Comparison of ENCODE assay signal across 25 cellular contexts in genomic region chr6:7434672-7435071, GRCh38. TPM values are rescaled to one million over a fixed set of nuclear protein-coding genes. Genes with fewer than 3 reads are reported as not detected.
DNase-seq lines count a peak whose midpoint lies in the region; ATAC-seq, FAIRE-seq and TF ChIP-seq lines count a peak whose summit lies in the region.
"Had no signal": no experiment of that assay in that cellular context is flagged by ENCODE, and none has a peak within 500 bp of the region (broad histone marks: within the 10 kb centered on the region; RNA-seq: fewer than 3 reads in every experiment).

No MANE protein-coding gene starts in this region.

- H3K9ac ChIP-seq in HepG2 (ENCODE audit: insufficient read depth, low read depth, low read length) = no peak overlapping the region
- H3K9ac ChIP-seq: BLaER1 treated with 17β-estradiol and CSF1 and Interleukin-3, amounts not matched to agents 10 nM and 100 nM had no signal

- H3K36me3 ChIP-seq in HepG2 (replicated peaks in 1 of 2; ENCODE audit: control insufficient read depth in 1 of 2, insufficient read depth in 2 of 2, low read length in 2 of 2) (no peaks in the 10 kb centered on the region), right lobe of liver (no peaks in the 10 kb centered on the region), osteoblast (ENCODE audit: insufficient read depth, low read length) (no peaks in the 10 kb centered on the region), brain microvascular endothelial cell (replicated peaks) (no peaks in the 10 kb centered on the region)
- H3K36me3 ChIP-seq: BLaER1 treated with 17β-estradiol and CSF1 and Interleukin-3, amounts not matched to agents 10 nM and 100 nM had no signal

- no peak for TF ChIP-seq CTCF in HepG2 (CRISPR knock-in tag; IDR thresholded peaks at IDR 0.05)
- no peak for TF ChIP-seq CTCF in right lobe of liver (IDR thresholded peaks at IDR 0.05)
- TF ChIP-seq CTCF in osteoblast (IDR thresholded peaks at IDR 0.05; ENCODE audit: extremely low read depth, low read depth, low read length) = no peak
- no peak for TF ChIP-seq CTCF in brain microvascular endothelial cell (IDR thresholded peaks at IDR 0.05; ENCODE audit: low read depth, low read length, missing control alignments)

- ATAC-seq in HepG2 (no peak), right lobe of liver (no peak), esophagus mucosa (peak; percentile 24), HG03135 (IDR thresholded peaks at IDR 0.05; ENCODE audit: unreplicated experiment) (no peak)
- ATAC-seq: A549; CD8-positive, alpha-beta T cell; GM12878 had no signal

- H3K27ac ChIP-seq in HepG2 (ENCODE audit: extremely low read length, insufficient read depth, low read length) (no peak overlapping the region), right lobe of liver (no peak overlapping the region), osteoblast (ENCODE audit: low read depth, low read length) (no peak overlapping the region), brain microvascular endothelial cell (no peak overlapping the region)
- H3K27ac ChIP-seq: 22Rv1; A549; BLaER1 treated with 17β-estradiol and CSF1 and Interleukin-3, amounts not matched to agents 10 nM and 100 nM; C4-2B had no signal

- no peak for TF ChIP-seq RAD21 in HepG2 (CRISPR knock-in tag; IDR thresholded peaks at IDR 0.05)

- TF ChIP-seq POLR2A in HepG2 (IDR thresholded peaks at IDR 0.05; ENCODE audit: insufficient read depth in 1 of 2, low read depth in 2 of 2, low read length in 2 of 2) (no peak), right lobe of liver (IDR thresholded peaks at IDR 0.05) (no peak)

- no peak overlapping the region for H3K4me2 ChIP-seq in HepG2 (ENCODE audit: low read depth, low read length)
- no peak overlapping the region for H3K4me2 ChIP-seq in osteoblast (ENCODE audit: insufficient read depth, low read length)
- H3K4me2 ChIP-seq: A549 had no signal

- CTCF ChIA-PET in HepG2 (lab: Yijun Ruan, JAX; ENCODE audit: low intra/inter-chr PET ratio, low total read pairs) = no interaction called here

- POLR2A ChIA-PET in HepG2 (lab: Yijun Ruan, JAX) = no interaction called here

- in situ Hi-C loops in HepG2 (cut with HindIII; ENCODE audit: extremely low pct_ligation_motif_present, low pct_unique_long_range_greater_than_20kb) (loop anchor here (5.0 kb wide), 1 partner anchor 108 kb away; the partner anchor contains the start of gene DSP), brain microvascular endothelial cell (cut with HindIII; ENCODE audit: low pct_ligation_motif_present, low sequenced_read_pairs) (no loop called here)

- intact Hi-C loops in HepG2 (cut with micrococcal nuclease; ENCODE audit: unreplicated experiment) = no loop called here
- intact Hi-C loops in right lobe of liver (cut with DNase I) = no loop called here

- TF ChIP-seq EP300 in HepG2 (IDR thresholded peaks at IDR 0.05; ENCODE audit: low read depth in 2 of 2, low read length in 2 of 2) (no peak), HepG2 (CRISPR knock-in tag; IDR thresholded peaks at IDR 0.05; ENCODE audit: borderline replicate concordance) (no peak)

- no peak overlapping the region for H2AFZ ChIP-seq in HepG2 (ENCODE audit: low read length)
- H2AFZ ChIP-seq in osteoblast (ENCODE audit: low read length) = no peak overlapping the region

- no peak for FAIRE-seq in HepG2 (lab: Jason Lieb, UNC)
- FAIRE-seq in HTR-8/SVneo (lab: Jason Lieb, UNC) = peak; percentile 26
- FAIRE-seq: A549, D721Med, GM12878, GM12892, GM18507 had no signal

- H4K20me1 ChIP-seq in HepG2 (ENCODE audit: insufficient read depth, low read length) = no peaks in the 10 kb centered on the region
- no peaks in the 10 kb centered on the region for H4K20me1 ChIP-seq in osteoblast (ENCODE audit: insufficient read depth, low read length)
- H4K20me1 ChIP-seq: BLaER1 treated with 17β-estradiol and CSF1 and Interleukin-3, amounts not matched to agents 10 nM and 100 nM had no signal

- DNase-seq in HepG2 (ENCODE audit: low spot score) (no peak), right lobe of liver (no peak), HTR-8/SVneo (ENCODE audit: insufficient read length, low spot score) (no peak), osteoblast (ENCODE audit: insufficient read length, low spot score, missing footprints) (peak; percentile 36), brain microvascular endothelial cell (no peak), SW480 (ENCODE audit: low spot score) (no peak)
- DNase-seq: AML-193; Caco-2; Calu3; CD4-positive, alpha-beta T cell; CD8-positive, alpha-beta T cell; DMS79 treated with DMSO at 0.1 percent for 48 hours; GDM1 had no signal

- WGBS in HepG2 (ENCODE audit: low lambda C conversion rate) = 0% methylated on average over 1 of the region's 1 CpG
- 30% methylated on average over 1 of the region's 1 CpG for WGBS in right lobe of liver (ENCODE audit: insufficient coverage, low coverage, low lambda C conversion rate, missing lambda C conversion rate)

- H3K79me2 ChIP-seq in HepG2 (ENCODE audit: insufficient read depth, low read length) = no peaks in the 10 kb centered on the region
- H3K79me2 ChIP-seq in osteoblast (ENCODE audit: insufficient read depth, low read length) = no peaks in the 10 kb centered on the region

- H3K4me3 ChIP-seq in HepG2 (replicated peaks in 1 of 3; ENCODE audit: insufficient read depth in 1 of 3, low read depth in 2 of 3, low read length in 3 of 3) = no peak overlapping the region
- no peak overlapping the region for H3K4me3 ChIP-seq in right lobe of liver
- no peak overlapping the region for H3K4me3 ChIP-seq in osteoblast (ENCODE audit: insufficient read depth, low read length)
- no peak overlapping the region for H3K4me3 ChIP-seq in brain microvascular endothelial cell (ENCODE audit: low read depth, low read length)
- H3K4me3 ChIP-seq: A549; BLaER1 treated with 17β-estradiol and CSF1 and Interleukin-3, amounts not matched to agents 10 nM and 100 nM; GM12878 had no signal

- H3K4me1 ChIP-seq in HepG2 (ENCODE audit: insufficient read depth, low read length) (peaks cover 30% of the 10 kb centered on the region), right lobe of liver (no peaks in the 10 kb centered on the region), osteoblast (ENCODE audit: insufficient read depth, low read length) (peaks cover 13% of the 10 kb centered on the region)
- H3K4me1 ChIP-seq: A549 had no signal

- no TSS peak for BruUV-seq in HepG2 (replicated peaks; lab: Mats Ljungman, UMichigan)

- H3K9me3 ChIP-seq in HepG2 (ENCODE audit: low read length) (no peaks in the 10 kb centered on the region), right lobe of liver (no peaks in the 10 kb centered on the region), osteoblast (ENCODE audit: low read depth, low read length) (no peaks in the 10 kb centered on the region)
- H3K9me3 ChIP-seq: A549, Caco-2 had no signal

- H3K27me3 ChIP-seq in HepG2 (ENCODE audit: control insufficient read depth in 1 of 2, insufficient read depth in 2 of 2, low read length in 2 of 2) = 0 out of 5 replicates have a peak, but pooled peaks cover 0 to 5% of the 10 kb centered on the region in 2 experiments
- H3K27me3 ChIP-seq in right lobe of liver = no peaks in the 10 kb centered on the region
- no peaks in the 10 kb centered on the region for H3K27me3 ChIP-seq in osteoblast (ENCODE audit: insufficient read depth, low read length)
- H3K27me3 ChIP-seq in brain microvascular endothelial cell (replicated peaks) = no peaks in the 10 kb centered on the region
- H3K27me3 ChIP-seq: BLaER1 treated with 17β-estradiol and CSF1 and Interleukin-3, amounts not matched to agents 10 nM and 100 nM had no signal

RNA-seq across cellular contexts. Expression of gene RIOK1, which starts 45.1 kb away (rescaled TPM):
- total RNA-seq in HepG2 (2016; rRNA removed; fragmentation: Illumina TruSeq; extraction: Trizol) = 37.8 and 45.7 TPM in 2 replicates
- total RNA-seq in HepG2 (2016; cell fraction: cytosol; rRNA removed; fragmentation: Illumina TruSeq; extraction: Trizol; ENCODE audit: low read depth) = 9.0 and 10.4 TPM in 2 replicates
- total RNA-seq in HepG2 (2016; cell fraction: insoluble cytoplasmic fraction; rRNA removed; fragmentation: Illumina TruSeq; extraction: Trizol) = 39.9 and 45.0 TPM in 2 replicates
- total RNA-seq in HepG2 (2016; cell fraction: membrane; rRNA removed; fragmentation: Illumina TruSeq; extraction: Trizol) = 17.4 and 18.1 TPM in 2 replicates
- 34.6 and 34.9 TPM in 2 replicates for total RNA-seq in HepG2 (2016; cell fraction: nucleus; rRNA removed; fragmentation: Illumina TruSeq; extraction: Trizol)
- polyA plus RNA-seq in HepG2 (2011; rRNA removed) = 9.1 and 9.4 TPM in 2 replicates
- 9.0 and 9.4 TPM in 2 replicates for polyA plus RNA-seq in HepG2 (2011; cell fraction: cytosol; rRNA removed)
- 40.2 and 43.0 TPM in 2 replicates for polyA plus RNA-seq in HepG2 (2011; cell fraction: nucleus; rRNA removed)
- polyA plus RNA-seq in HepG2 (2012) = 21.2 and 21.9 TPM in 2 replicates
- 3.1 and 3.2 TPM in 2 replicates for polyA plus RNA-seq in HepG2 (2016; cell fraction: cytosol; fragmentation: Illumina TruSeq; extraction: Trizol; ENCODE audit: low read depth)
- polyA plus RNA-seq in HepG2 (2016; cell fraction: insoluble cytoplasmic fraction; fragmentation: Illumina TruSeq; extraction: Trizol; ENCODE audit: low read depth) = 42.5 and 43.5 TPM in 2 replicates
- polyA plus RNA-seq in HepG2 (2016; cell fraction: membrane; fragmentation: Illumina TruSeq; extraction: Trizol; ENCODE audit: low read depth) = 7.3 and 8.5 TPM in 2 replicates
- 47.3 and 58.2 TPM in 2 replicates for polyA plus RNA-seq in HepG2 (2016; cell fraction: nucleus; fragmentation: Illumina TruSeq; extraction: Trizol; ENCODE audit: insufficient read depth, low read depth)
- polyA minus RNA-seq in HepG2 (2011; rRNA and poly(A)+ RNA removed; ENCODE audit: low replicate concordance) = 12.4 and 18.6 TPM in 2 replicates
- polyA minus RNA-seq in HepG2 (2011; cell fraction: cytosol; rRNA and poly(A)+ RNA removed) = 5.8 and 6.5 TPM in 2 replicates
- 28.8 and 43.3 TPM in 2 replicates for polyA minus RNA-seq in HepG2 (2011; cell fraction: nucleus; rRNA and poly(A)+ RNA removed)
- 1 to 10 TPM; 4.6 to 7.9 (median 6.7) TPM for total RNA-seq in right lobe of liver
- 21.5 TPM for total RNA-seq in esophagus mucosa
- 13.8 and 14.1 TPM in 2 replicates for total RNA-seq in osteoblast

RNA-seq across cellular contexts. Expression of gene CAGE1, which starts 45.1 kb away (rescaled TPM):
- total RNA-seq in HepG2 (2016; rRNA removed; fragmentation: Illumina TruSeq; extraction: Trizol) (0.15 TPM in 1 of 2 replicates, not detected in the other), right lobe of liver (not detected), esophagus mucosa (0.28 TPM), osteoblast (under 0.01 TPM in 2 replicates)
- total RNA-seq in HepG2 (2016; cell fraction: cytosol; rRNA removed; fragmentation: Illumina TruSeq; extraction: Trizol; ENCODE audit: low read depth) = 0.18 and 0.61 TPM in 2 replicates
- total RNA-seq in HepG2 (2016; cell fraction: insoluble cytoplasmic fraction; rRNA removed; fragmentation: Illumina TruSeq; extraction: Trizol) = 0.17 TPM in 1 of 2 replicates, not detected in the other
- 0.15 and 0.28 TPM in 2 replicates for total RNA-seq in HepG2 (2016; cell fraction: membrane; rRNA removed; fragmentation: Illumina TruSeq; extraction: Trizol)
- total RNA-seq in HepG2 (2016; cell fraction: nucleus; rRNA removed; fragmentation: Illumina TruSeq; extraction: Trizol) = 0.16 TPM in 1 of 2 replicates, not detected in the other
- 0.01 and 0.03 TPM in 2 replicates for polyA plus RNA-seq in HepG2 (2011; rRNA removed)
- not detected in 2 replicates for polyA plus RNA-seq in HepG2 (2011; cell fraction: cytosol; rRNA removed)
- 0.03 TPM in 1 of 2 replicates, not detected in the other for polyA plus RNA-seq in HepG2 (2011; cell fraction: nucleus; rRNA removed)
- not detected in 2 replicates for polyA plus RNA-seq in HepG2 (2012)
- polyA plus RNA-seq in HepG2 (2016; cell fraction: cytosol; fragmentation: Illumina TruSeq; extraction: Trizol; ENCODE audit: low read depth) = not detected in 2 replicates
- 0.08 and 0.11 TPM in 2 replicates for polyA plus RNA-seq in HepG2 (2016; cell fraction: insoluble cytoplasmic fraction; fragmentation: Illumina TruSeq; extraction: Trizol; ENCODE audit: low read depth)
- not detected in 2 replicates for polyA plus RNA-seq in HepG2 (2016; cell fraction: membrane; fragmentation: Illumina TruSeq; extraction: Trizol; ENCODE audit: low read depth)
- polyA plus RNA-seq in HepG2 (2016; cell fraction: nucleus; fragmentation: Illumina TruSeq; extraction: Trizol; ENCODE audit: insufficient read depth, low read depth) = 0.25 TPM in 1 of 2 replicates, not detected in the other
- 0.28 and 0.61 TPM in 2 replicates for polyA minus RNA-seq in HepG2 (2011; rRNA and poly(A)+ RNA removed; ENCODE audit: low replicate concordance)
- polyA minus RNA-seq in HepG2 (2011; cell fraction: cytosol; rRNA and poly(A)+ RNA removed) = not detected in 2 replicates
- 0.39 and 0.62 TPM in 2 replicates for polyA minus RNA-seq in HepG2 (2011; cell fraction: nucleus; rRNA and poly(A)+ RNA removed)
- total RNA-seq: A172, Calu3 had no signal
- polyA plus RNA-seq: BJ had no signal
